Comparison of ENCODE assay signal across 12 cellular contexts in genomic region chr14:24234095-24235020, GRCh38. TPM values are rescaled to one million over a fixed set of nuclear protein-coding genes. Genes with fewer than 3 reads are reported as not detected.
A peak's percentile ranks its signal among the peaks of the same experiment; 100 is the strongest.
DNase-seq lines count a peak whose midpoint lies in the region; ATAC-seq and TF ChIP-seq lines count a peak whose summit lies in the region.
"Had no signal": no experiment of that assay in that cellular context is flagged by ENCODE, and none has a peak within 500 bp of the region (broad histone marks: within the 10 kb centered on the region; RNA-seq: fewer than 3 reads in every experiment).

No MANE protein-coding gene starts in this region.

- H3K4me1 Mint-ChIP-seq in activated T-cell treated with anti-CD3 and anti-CD28 coated beads, Interleukin-2, amount 50 U/mL, for 4 hours (ENCODE audit: low read depth): peaks cover 60% of the 10 kb centered on the region
- peaks cover 55% of the 10 kb centered on the region for H3K4me1 Mint-ChIP-seq in activated B cell treated with CpG ODN at 0.5 μM for 24 hours

- no peak overlapping the region for H3K27ac Mint-ChIP-seq in activated B cell treated with CpG ODN at 0.5 μM for 24 hours

- no peak for TF ChIP-seq POLR2A in stomach (IDR thresholded peaks at IDR 0.05)

- H3K4me3 Mint-ChIP-seq in activated T-cell treated with anti-CD3 and anti-CD28 coated beads, Interleukin-2, amount 50 U/mL, for 4 hours: peak overlapping the region; percentile 66
- peak overlapping the region; percentile 5 for H3K4me3 Mint-ChIP-seq in activated B cell treated with CpG ODN at 0.5 μM for 24 hours

- H3K9me3 Mint-ChIP-seq in activated T-cell treated with anti-CD3 and anti-CD28 coated beads, Interleukin-2, amount 50 U/mL, for 4 hours: no peaks in the 10 kb centered on the region
- H3K9me3 Mint-ChIP-seq in activated B cell treated with CpG ODN at 0.5 μM for 24 hours: no peaks in the 10 kb centered on the region

- H3K27ac ChIP-seq in iPS-20b (ENCODE audit: low read length): no peak overlapping the region
- peak overlapping the region in 3 of 5 donors; percentile 88 to 96 (median 92) for H3K27ac ChIP-seq in stomach

- no peaks in the 10 kb centered on the region for H3K9me3 ChIP-seq in iPS-20b (ENCODE audit: insufficient read depth, low read depth, low read length)
- H3K9me3 ChIP-seq in stomach: no peaks in the 10 kb centered on the region
- H3K9me3 ChIP-seq: esophagus squamous epithelium had no signal

- POLR2A ChIA-PET in activated B cell treated with CpG ODN at 0.5 μM for 24 hours (lab: Charles Lee): interaction anchor here (0.6 to 4.4 kb wide), 9 partner anchors 8 to 98 kb away, joined by 3 to 48 read pairs (median 3); partner anchors contain the start of genes CHMP4A, MDP1, PSME1 and RABGGTA

- no peak for DNase-seq in activated T-cell treated with anti-CD3 and anti-CD28 coated beads, Interleukin-2, amount 50 U/mL, for 4 hours
- DNase-seq in activated T-cell treated with anti-CD3 and anti-CD28 coated beads, Interleukin-2, amount 50 U/mL, for 1 hour: no peak
- DNase-seq in activated B cell treated with CpG ODN at 0.5 μM for 24 hours: no peak
- no peak for DNase-seq in stomach
- DNase-seq in T1000 (lab: John Stamatoyannopoulos, UW): no peak
- no peak for DNase-seq in NCI-H748 (lab: John Stamatoyannopoulos, UW; ENCODE audit: unreplicated experiment)
- DNase-seq: aorta, esophagus squamous epithelium, left cardiac atrium, NCI-H1694 had no signal

- TF ChIP-seq EP300 in stomach (IDR thresholded peaks at IDR 0.05): no peak

- peaks cover 5% of the 10 kb centered on the region for H3K4me1 ChIP-seq in iPS-20b (ENCODE audit: insufficient read depth, low read length)
- peaks cover 30 to 83% (median 62%) of the 10 kb centered on the region in 4 donors for H3K4me1 ChIP-seq in stomach

- H3K27me3 ChIP-seq in iPS-20b (ENCODE audit: insufficient read depth, low read length): no peaks in the 10 kb centered on the region
- H3K27me3 ChIP-seq in stomach: no peaks in the 10 kb centered on the region
- H3K27me3 ChIP-seq: esophagus squamous epithelium had no signal

- H3K9ac ChIP-seq in iPS-20b (ENCODE audit: low read depth, low read length): no peak overlapping the region; the same call in 1 of the 2 replicates

- CTCF ChIA-PET in activated B cell treated with CpG ODN at 0.5 μM for 24 hours (lab: Charles Lee): interaction anchor here (0.9 to 1.6 kb wide), 5 partner anchors 9 to 74 kb away, joined by 4 to 6 read pairs (median 5); partner anchors contain the start of genes IRF9 and TINF2

- no peak for TF ChIP-seq CTCF in activated B cell treated with CpG ODN at 0.5 μM for 24 hours (IDR thresholded peaks at IDR 0.05)
- no peak for TF ChIP-seq CTCF in stomach (IDR thresholded peaks at IDR 0.05)

- ATAC-seq in activated T-cell treated with anti-CD3 and anti-CD28 coated beads, Interleukin-2, amount 50 U/mL, for 4 hours: no peak
- ATAC-seq in activated B cell treated with CpG ODN at 0.5 μM for 24 hours (ENCODE audit: low read depth) (no peak), GM19463 (IDR thresholded peaks at IDR 0.05; ENCODE audit: unreplicated experiment) (no peak)

- peaks cover 52% of the 10 kb centered on the region for H3K36me3 ChIP-seq in iPS-20b (ENCODE audit: insufficient read depth, low read depth, low read length)
- peaks cover 36 to 50% (median 44%) of the 10 kb centered on the region in 4 donors for H3K36me3 ChIP-seq in stomach

- H3K4me3 ChIP-seq in iPS-20b (ENCODE audit: low read length) (0 out of 2 replicates have a peak overlapping the region, but pooled peaks have one; percentile 90), stomach (peak overlapping the region in 1 of 4 donors; percentile 77)

- no peaks in the 10 kb centered on the region for H3K27me3 Mint-ChIP-seq in activated T-cell treated with anti-CD3 and anti-CD28 coated beads, Interleukin-2, amount 50 U/mL, for 4 hours (ENCODE audit: low read depth)
- no peaks in the 10 kb centered on the region for H3K27me3 Mint-ChIP-seq in activated B cell treated with CpG ODN at 0.5 μM for 24 hours

- H3K36me3 Mint-ChIP-seq in activated T-cell treated with anti-CD3 and anti-CD28 coated beads, Interleukin-2, amount 50 U/mL, for 4 hours (ENCODE audit: insufficient read depth): peaks cover 43% of the 10 kb centered on the region
- peaks cover 60% of the 10 kb centered on the region for H3K36me3 Mint-ChIP-seq in activated B cell treated with CpG ODN at 0.5 μM for 24 hours (ENCODE audit: low read depth)

- 49 to 75% (median 71%) methylated on average over 3 of the region's 3 CpGs for WGBS in stomach, 5 donors

- intact Hi-C loops in activated B cell treated with CpG ODN at 0.5 μM for 24 hours (cut with micrococcal nuclease) (loop anchor here (5.0 kb wide), 1 partner anchor 38 kb away; the partner anchor contains the start of gene RABGGTA), stomach (cut with DNase I; ENCODE audit: low total_unique reads) (no loop called here)

RNA-seq across cellular contexts. Expression of gene GMPR2, which starts 1.6 kb away (rescaled TPM):
- 10 to 100 TPM; 29.6 to 30.8 (median 29.7) TPM for total RNA-seq in activated T-cell treated with anti-CD3 and anti-CD28 coated beads, Interleukin-2, amount 50 U/mL, for 4 hours
- 43.8 and 50.2 TPM in 2 replicates for total RNA-seq in activated B cell treated with CpG ODN at 0.5 μM for 24 hours
- 100 to 1,000 TPM in 1 of 5 donors, 10 to 100 TPM in 4; 13.9 to 204 (median 31.2) TPM for total RNA-seq in stomach
- 10 to 100 TPM; 48.3 to 85.7 (median 53.9) TPM for polyA plus RNA-seq in stomach

RNA-seq across cellular contexts. Expression of gene NEDD8, which starts 2.2 kb away (rescaled TPM):
- 100 to 1,000 TPM; 197 to 217 (median 205) TPM for total RNA-seq in activated T-cell treated with anti-CD3 and anti-CD28 coated beads, Interleukin-2, amount 50 U/mL, for 4 hours
- 129 and 149 TPM in 2 replicates for total RNA-seq in activated B cell treated with CpG ODN at 0.5 μM for 24 hours
- 100 to 1,000 TPM in 3 of 5 donors, 10 to 100 TPM in 1, not detected in 1; 85.4 to 166 (median 132) TPM for total RNA-seq in stomach
- 100 to 1,000 TPM; 235 to 244 (median 237) TPM for polyA plus RNA-seq in stomach

RNA-seq across cellular contexts. Expression of gene TINF2, which starts 8.1 kb away (rescaled TPM):
- 100 to 1,000 TPM in 2 of 3 donors, 10 to 100 TPM in 1; 87.2 to 110 (median 103) TPM for total RNA-seq in activated T-cell treated with anti-CD3 and anti-CD28 coated beads, Interleukin-2, amount 50 U/mL, for 4 hours
- 197 and 205 TPM in 2 replicates for total RNA-seq in activated B cell treated with CpG ODN at 0.5 μM for 24 hours
- 10 to 100 TPM in 4 of 5 donors, 1 to 10 TPM in 1; 7.2 to 63.6 (median 39.1) TPM for total RNA-seq in stomach
- polyA plus RNA-seq in stomach: 10 to 100 TPM; 46.6 to 61.1 (median 50.6) TPM

RNA-seq across cellular contexts. Expression of gene MDP1, which starts 18.5 kb away (rescaled TPM):
- 10 to 100 TPM; 16.3 to 19.5 (median 18.4) TPM for total RNA-seq in activated T-cell treated with anti-CD3 and anti-CD28 coated beads, Interleukin-2, amount 50 U/mL, for 4 hours
- total RNA-seq in activated B cell treated with CpG ODN at 0.5 μM for 24 hours (12.7 and 16.3 TPM in 2 replicates), stomach (10 to 100 TPM in 3 of 5 donors, 1 to 10 TPM in 1, not detected in 1; 9.3 to 16.1 (median 14.2) TPM)
- polyA plus RNA-seq in stomach: 10 to 100 TPM; 25.6 to 26.9 (median 26.2) TPM

RNA-seq across cellular contexts. Expression of gene CHMP4A, which starts 21.1 kb away (rescaled TPM):
- 10 to 100 TPM; 71.7 to 85.5 (median 85.4) TPM for total RNA-seq in activated T-cell treated with anti-CD3 and anti-CD28 coated beads, Interleukin-2, amount 50 U/mL, for 4 hours
- total RNA-seq in activated B cell treated with CpG ODN at 0.5 μM for 24 hours (88.5 and 117 TPM in 2 replicates), stomach (10 to 100 TPM in 4 of 5 donors, not detected in 1; 27.8 to 37.2 (median 31.8) TPM)
- polyA plus RNA-seq in stomach: 100 to 1,000 TPM in 1 of 3 donors, 10 to 100 TPM in 2; 66.5 to 135 (median 70.7) TPM
